ENCODE assay signal across 8 cellular contexts in genomic region chr5:78360674-78361225, GRCh38.
DNase-seq lines count a peak whose midpoint lies in the region; ATAC-seq and TF ChIP-seq lines count a peak whose summit lies in the region.

No MANE protein-coding gene starts in this region.

- TF ChIP-seq CTCF in VCaP (conservative IDR thresholded peaks at IDR 0.05): no peak
- TF ChIP-seq CTCF in brain microvascular endothelial cell (IDR thresholded peaks at IDR 0.05; ENCODE audit: low read depth, low read length, missing control alignments): no peak

- H3K27ac ChIP-seq in VCaP (peak overlapping the region; percentile 83), brain microvascular endothelial cell (peak overlapping the region; percentile 41)

- in situ Hi-C loops in brain microvascular endothelial cell (cut with HindIII; ENCODE audit: low pct_ligation_motif_present, low sequenced_read_pairs): no loop called here

- no peaks in the 10 kb centered on the region for H3K36me3 ChIP-seq in brain microvascular endothelial cell (replicated peaks)

- H3K27me3 ChIP-seq in brain microvascular endothelial cell (replicated peaks): no peaks in the 10 kb centered on the region

- ATAC-seq in GM19395 (IDR thresholded peaks at IDR 0.05; ENCODE audit: unreplicated experiment) (peak; percentile 35), HG03520 (IDR thresholded peaks at IDR 0.05; ENCODE audit: unreplicated experiment) (peak; percentile 28)

- peak overlapping the region; percentile 96 for H3K4me3 ChIP-seq in brain microvascular endothelial cell (ENCODE audit: low read depth, low read length)

- DNase-seq in AG08395 (ENCODE audit: low spot score): peak; percentile 3
- no peak for DNase-seq in brain microvascular endothelial cell
- DNase-seq in islet precursor cell: peak; percentile 65
- peak; percentile 46 to 64 for DNase-seq in stimulated activated CD4-positive, alpha-beta T cell treated with anti-CD3 and anti-CD28 coated beads, Interleukin-1b, Interleukin-23, amount 100 ng/mL, for 4 hours (ENCODE audit: low read depth in 2 of 2)
- no peak for DNase-seq in DMS153 (lab: John Stamatoyannopoulos, UW)

Comparison
In these comparisons a context has a peak if more than half of its experiments do, and no peak if none do; other contexts are left out.
1. DNase-seq: peak in AG08395 (single experiment), islet precursor cell (single experiment) and stimulated activated CD4-positive, alpha-beta T cell treated with anti-CD3 and anti-CD28 coated beads, Interleukin-1b, Interleukin-23, amount 100 ng/mL, for 4 hours (2 of 2); none in brain microvascular endothelial cell (single experiment) and DMS153 (single experiment).